Comparison of ENCODE assay signal across 28 cellular contexts in genomic region chr15:76158250-76158649, GRCh38.
"Had no signal": no experiment of that assay in that cellular context is flagged by ENCODE, and none has a peak within 500 bp of the region (broad histone marks: within the 10 kb centered on the region; RNA-seq: fewer than 3 reads in every experiment).

No MANE protein-coding gene starts in this region.

- DNase-seq: effector CD4-positive, alpha-beta T cell; endodermal cell; foreskin melanocyte; glutamatergic neuron; heart right ventricle; hippocampal formation; immature natural killer cell; islet precursor cell; kidney glomerular epithelial cell; left colon; left ventricle myocardium superior; lower lobe of right lung; natural killer cell; stimulated activated CD4-positive, alpha-beta T cell treated with anti-CD3 and anti-CD28 coated beads, Interleukin-12 subunit alpha, Interleukin-12 subunit beta, amount 100 ng/mL, for 4 hours; stimulated activated CD4-positive, alpha-beta T cell treated with anti-CD3 and anti-CD28 coated beads, Interleukin-1b, Interleukin-23, amount 100 ng/mL, for 48 hours; stimulated activated CD4-positive, alpha-beta T cell treated with anti-CD3 and anti-CD28 coated beads, Interleukin-4, amount 100 ng/mL, for 24 hours; stimulated activated naive CD4-positive, alpha-beta T cell treated with Interleukin-2 at 50 U/mL for 16 hours; stomach; thyroid gland; trophoblast cell had no signal

- ATAC-seq: heart right ventricle; left colon; left ventricle myocardium superior; lower lobe of right lung; natural killer cell; sciatic nerve; stimulated activated effector memory CD8-positive, alpha-beta T cell treated with anti-CD3 and anti-CD28 coated beads, Interleukin-12 subunit alpha, Interleukin-12 subunit beta, amount 100 ng/mL, for 72 hours had no signal

- H3K9me3 ChIP-seq: esophagus muscularis mucosa, heart right ventricle, lower lobe of right lung, stomach, thyroid gland had no signal

- H3K4me1 ChIP-seq: parathyroid adenoma, thyroid gland had no signal

- H3K36me3 ChIP-seq: esophagus muscularis mucosa, heart right ventricle, lower lobe of right lung, stomach, thyroid gland had no signal

- H3K27me3 ChIP-seq: dorsolateral prefrontal cortex, esophagus muscularis mucosa, heart right ventricle, stomach, thyroid gland had no signal

- H2AFZ ChIP-seq: parathyroid adenoma had no signal

- H3K79me2 ChIP-seq: parathyroid adenoma had no signal

- H3K27ac ChIP-seq: esophagus muscularis mucosa, heart right ventricle, lower lobe of right lung, parathyroid adenoma, stomach, thyroid gland had no signal

- FAIRE-seq: colon, endothelial cell of umbilical vein had no signal

- H3K4me2 ChIP-seq: smooth muscle cell had no signal

- H3K4me3 ChIP-seq: dorsolateral prefrontal cortex, esophagus muscularis mucosa, heart right ventricle, lower lobe of right lung, smooth muscle cell, stomach, thyroid gland had no signal

- H3K9ac ChIP-seq: parathyroid adenoma had no signal
